ENCODE assay signal across 8 cellular contexts in the genomic region with DNA sequence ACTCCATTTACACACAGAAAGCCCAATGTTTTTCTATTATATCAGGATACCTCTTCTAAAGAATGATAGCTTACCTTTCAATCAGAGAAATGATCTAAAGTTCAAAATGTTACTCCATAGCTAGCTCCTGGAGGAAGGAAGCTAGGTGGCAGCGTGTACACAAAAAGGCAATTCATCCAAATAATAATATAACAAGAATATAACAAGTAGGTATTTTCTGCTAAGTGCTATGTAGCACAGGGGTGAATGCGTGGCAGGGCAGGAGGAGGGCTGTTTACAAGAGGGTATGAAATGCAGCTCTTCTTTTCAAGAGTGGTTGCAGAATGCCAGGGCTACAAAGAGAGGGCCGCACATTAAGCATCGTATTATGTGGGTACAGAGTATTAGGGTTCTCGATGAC. TPM values are rescaled to one million over a fixed set of nuclear protein-coding genes. Genes with fewer than 3 reads are reported as not detected.
DNase-seq lines count a peak whose midpoint lies in the region; ATAC-seq lines count a peak whose summit lies in the region.

No MANE protein-coding gene starts in this region.

- H3K4me3 ChIP-seq in CD4-positive, alpha-beta memory T cell (ENCODE audit: low read length in 2 of 2), result peak overlapping the region; percentile 50 to 85
- peak overlapping the region; percentile 84 for H3K4me3 ChIP-seq in iPS-18a (ENCODE audit: low read length)

- CTCF ChIA-PET in CD4-positive, alpha-beta memory T cell (lab: Charles Lee; ENCODE audit: partially characterized antibody), result interaction anchor here (0.6 to 2.8 kb wide), 13 partner anchors 9 to 443 kb away, joined by 3 to 11 read pairs (median 4); no protein-coding TSS in a partner anchor

- peaks cover 38% of the 10 kb centered on the region for H3K4me1 ChIP-seq in CD4-positive, alpha-beta memory T cell (ENCODE audit: insufficient read depth, low read length)
- H3K4me1 ChIP-seq in iPS-18a (ENCODE audit: control insufficient read depth, low read depth, low read length), result peaks cover 13% of the 10 kb centered on the region

- intact Hi-C loops in CD4-positive, alpha-beta memory T cell (cut with micrococcal nuclease), result no loop called here

- peak; percentile 6 for ATAC-seq in HG03095 (IDR thresholded peaks at IDR 0.05; ENCODE audit: unreplicated experiment)

- H3K27me3 ChIP-seq in CD4-positive, alpha-beta memory T cell (ENCODE audit: insufficient read depth, low read length), result no peaks in the 10 kb centered on the region
- no peaks in the 10 kb centered on the region for H3K27me3 ChIP-seq in iPS-18a (ENCODE audit: control insufficient read depth, insufficient read depth, low read length)

- peak overlapping the region; percentile 96 to 100 (median 99) for H3K4me3 Mint-ChIP-seq in CD4-positive, alpha-beta memory T cell
- H3K4me3 Mint-ChIP-seq in activated naive CD8-positive, alpha-beta T cell, result peak overlapping the region; percentile 99

- H3K9me3 ChIP-seq in CD4-positive, alpha-beta memory T cell (ENCODE audit: control insufficient read depth in 1 of 2, low read length in 2 of 2), result no peaks in the 10 kb centered on the region
- H3K9me3 ChIP-seq in iPS-18a (ENCODE audit: control insufficient read depth, low read depth, low read length), result no peaks in the 10 kb centered on the region

- peaks cover 25 to 54% (median 31%) of the 10 kb centered on the region in 4 donors for H3K4me1 Mint-ChIP-seq in CD4-positive, alpha-beta memory T cell
- H3K4me1 Mint-ChIP-seq in activated naive CD8-positive, alpha-beta T cell (ENCODE audit: low read depth), result peaks cover 49% of the 10 kb centered on the region

- peak overlapping the region; percentile 90 for H3K27ac ChIP-seq in CD4-positive, alpha-beta memory T cell (ENCODE audit: low read depth, low read length)
- H3K27ac ChIP-seq in iPS-18a (ENCODE audit: low read length) (peak overlapping the region; percentile 67), substantia nigra (ENCODE audit: low read depth, low read length, poor library complexity, severe bottlenecking) (peak overlapping the region; percentile 75)

- POLR2A ChIA-PET in CD4-positive, alpha-beta memory T cell (lab: Charles Lee; ENCODE audit: partially characterized antibody), result interaction anchor here (0.7 to 2.6 kb wide), 26 partner anchors 8 to 1782 kb away, joined by 3 to 28 read pairs (median 4); a partner anchor contains a TSS

- H3K36me3 Mint-ChIP-seq in CD4-positive, alpha-beta memory T cell, result peaks cover 0 to 16% of the 10 kb centered on the region in 2 donors
- H3K36me3 Mint-ChIP-seq in activated naive CD8-positive, alpha-beta T cell, result no peaks in the 10 kb centered on the region

- no peak for DNase-seq in CD4-positive, alpha-beta memory T cell
- peak in 1 of 49 donors; percentile 5 for DNase-seq in substantia nigra (lab: John Stamatoyannopoulos, UW)
- no peak for DNase-seq in midbrain (lab: John Stamatoyannopoulos, UW)
- no peak for DNase-seq in stimulated activated CD4-positive, alpha-beta T cell treated with anti-CD3 and anti-CD28 coated beads, Interleukin-4, amount 100 ng/mL, for 1 hour
- DNase-seq in NCI-H510A (lab: John Stamatoyannopoulos, UW), result no peak

- no peaks in the 10 kb centered on the region for H3K27me3 Mint-ChIP-seq in CD4-positive, alpha-beta memory T cell
- H3K27me3 Mint-ChIP-seq in activated naive CD8-positive, alpha-beta T cell, result no peaks in the 10 kb centered on the region

- no peaks in the 10 kb centered on the region for H3K36me3 ChIP-seq in CD4-positive, alpha-beta memory T cell (ENCODE audit: insufficient read depth, low read length)
- no peaks in the 10 kb centered on the region for H3K36me3 ChIP-seq in iPS-18a (ENCODE audit: control insufficient read depth, low read depth, low read length)

- H3K9ac ChIP-seq in iPS-18a (ENCODE audit: low read length), result peak overlapping the region; percentile 79

- peaks cover 0 to 1% (median 0%) of the 10 kb centered on the region in 8 donors for H3K9me3 Mint-ChIP-seq in CD4-positive, alpha-beta memory T cell
- no peaks in the 10 kb centered on the region for H3K9me3 Mint-ChIP-seq in activated naive CD8-positive, alpha-beta T cell (ENCODE audit: low read depth)

- peak overlapping the region; percentile 99 to 100 (median 100) for H3K27ac Mint-ChIP-seq in CD4-positive, alpha-beta memory T cell
- peak overlapping the region; percentile 96 for H3K27ac Mint-ChIP-seq in activated naive CD8-positive, alpha-beta T cell

RNA-seq across cellular contexts. Expression of a gene that starts 0.7 kb away (rescaled TPM):
- total RNA-seq in CD4-positive, alpha-beta memory T cell, result 1 to 10 TPM; 4.0 to 4.2 TPM
- 1 to 10 TPM; 4.4 to 5.9 TPM for polyA plus RNA-seq in CD4-positive, alpha-beta memory T cell

RNA-seq across cellular contexts. Expression of a gene that starts 50.9 kb away (rescaled TPM):
- total RNA-seq in CD4-positive, alpha-beta memory T cell, result not detected
- polyA plus RNA-seq in CD4-positive, alpha-beta memory T cell, result not detected
